In genomic region chr2:54455584-54456525, GRCh38 we compare ENCODE assay signal across 8 cellular contexts. TPM values are rescaled to one million over a fixed set of nuclear protein-coding genes. Genes with fewer than 3 reads are reported as not detected.
DNase-seq lines count a peak whose midpoint lies in the region; ATAC-seq and TF ChIP-seq lines count a peak whose summit lies in the region.

Gene SPTBN1 (plus strand): TSS chr2:54456327. CDS start chr2:54526419, 70,092 bp downstream.

- H3K4ac ChIP-seq in trophoblast cell (ENCODE audit: low read depth, low read length): peak within 1 kb of the TSS; percentile 89

- H3K18ac ChIP-seq in trophoblast cell (ENCODE audit: low read length): peak within 1 kb of the TSS; percentile 96

- H3K4me3 ChIP-seq in HUES6 (ENCODE audit: low read depth, low read length): peak within 1 kb of the TSS; percentile 95
- H3K4me3 ChIP-seq in right atrium auricular region: peak within 1 kb of the TSS; percentile 71 to 89
- H3K4me3 ChIP-seq in trophoblast cell (ENCODE audit: low read depth, low read length): peak within 1 kb of the TSS; percentile 92

- H3K9ac ChIP-seq in HUES6 (ENCODE audit: low read length): peak within 1 kb of the TSS; percentile 64
- peak within 1 kb of the TSS; percentile 75 for H3K9ac ChIP-seq in trophoblast cell (ENCODE audit: low read length)

- peak within 1 kb of the TSS; percentile 73 for H4K12ac ChIP-seq in trophoblast cell (ENCODE audit: low read depth, low read length)

- peak within 1 kb of the TSS; percentile 85 for H4K91ac ChIP-seq in trophoblast cell (ENCODE audit: low read depth, low read length)

- H3K79me2 ChIP-seq in trophoblast cell (ENCODE audit: control insufficient read depth, insufficient read depth, low read length, poor library complexity): peaks cover 16% of the 10 kb centered on the region

- no peak within 1 kb of the TSS for H2AK5ac ChIP-seq in trophoblast cell (ENCODE audit: low read length)

- no peak within 1 kb of the TSS for H3K23ac ChIP-seq in trophoblast cell (ENCODE audit: low read length)

- H3K14ac ChIP-seq in trophoblast cell (ENCODE audit: low read length): peak within 1 kb of the TSS; percentile 94

- DNase-seq in 8988T: peak; percentile 65
- peak; percentile 69 for DNase-seq in GM13976 (ENCODE audit: low spot score)
- DNase-seq in RPMI7951 (ENCODE audit: low read depth): peak; percentile 92
- peak; percentile 97 for DNase-seq in astrocyte of the hippocampus (ENCODE audit: low read depth, low spot score)
- DNase-seq in right atrium auricular region (ENCODE audit: low spot score): peak; percentile 89
- peak; percentile 58 to 71 for DNase-seq in trophoblast cell

- ATAC-seq in GM19455 (IDR thresholded peaks at IDR 0.05; ENCODE audit: unreplicated experiment): no peak

- H3K4me1 ChIP-seq in HUES6 (ENCODE audit: control insufficient read depth, insufficient read depth, low read length) (peaks cover 10% of the 10 kb centered on the region), right atrium auricular region (peaks cover 0 to 34% of the 10 kb centered on the region in 2 donors), trophoblast cell (ENCODE audit: control insufficient read depth in 1 of 2, insufficient read depth in 2 of 2, low read length in 2 of 2) (peaks cover 9 to 10% of the 10 kb centered on the region in 2 experiments)

- H3K27me3 ChIP-seq in HUES6 (ENCODE audit: control insufficient read depth, insufficient read depth, low read length) (no peaks in the 10 kb centered on the region), right atrium auricular region (no peaks in the 10 kb centered on the region), trophoblast cell (ENCODE audit: insufficient read depth, low read length) (no peaks in the 10 kb centered on the region)

- H2AFZ ChIP-seq in trophoblast cell (ENCODE audit: insufficient read depth, low read length, poor library complexity): peak within 1 kb of the TSS; percentile 82

- H3K36me3 ChIP-seq in HUES6 (ENCODE audit: control insufficient read depth, insufficient read depth, low read length) (no peaks in the 10 kb centered on the region), right atrium auricular region (no peaks in the 10 kb centered on the region), trophoblast cell (ENCODE audit: control insufficient read depth in 1 of 2, insufficient read depth in 2 of 2, low read length in 2 of 2) (no peaks in the 10 kb centered on the region)

- no CpG with 5 or more reads among the region's 88 CpGs for WGBS in trophoblast cell (ENCODE audit: extremely low coverage, insufficient coverage, insufficient read length)

- TF ChIP-seq CTCF in GM13976 (IDR thresholded peaks at IDR 0.05; ENCODE audit: borderline replicate concordance, control extremely low read depth, extremely low read depth, insufficient read depth, missing control alignments) (no peak), right atrium auricular region (IDR thresholded peaks at IDR 0.05) (no peak)

- no peaks in the 10 kb centered on the region for H3K9me3 ChIP-seq in HUES6 (ENCODE audit: control insufficient read depth, insufficient read depth, low read depth, low read length)
- no peaks in the 10 kb centered on the region for H3K9me3 ChIP-seq in right atrium auricular region
- no peaks in the 10 kb centered on the region for H3K9me3 ChIP-seq in trophoblast cell (ENCODE audit: insufficient read depth, low read depth, low read length)

- peak within 1 kb of the TSS; percentile 89 for H3K4me2 ChIP-seq in trophoblast cell (ENCODE audit: low read length)

- H3K27ac ChIP-seq in HUES6 (ENCODE audit: low read depth, low read length) (peak within 1 kb of the TSS; percentile 42; the same call in 1 of the 2 replicates), right atrium auricular region (peak within 1 kb of the TSS; percentile 96 to 97), trophoblast cell (ENCODE audit: low read depth, low read length) (peak within 1 kb of the TSS; percentile 79)

- peak within 1 kb of the TSS; percentile 90 for H2BK120ac ChIP-seq in trophoblast cell (ENCODE audit: insufficient read depth, low read length, poor library complexity)

- peak within 1 kb of the TSS; percentile 71 for H2BK12ac ChIP-seq in trophoblast cell (ENCODE audit: low read length)

- peak within 1 kb of the TSS; percentile 72 for H2BK5ac ChIP-seq in trophoblast cell (ENCODE audit: low read depth, low read length, poor library complexity)

- H4K8ac ChIP-seq in trophoblast cell (ENCODE audit: low read depth, low read length): peak within 1 kb of the TSS; percentile 92

- in situ Hi-C loops in GM13976 (cut with MboI; ENCODE audit: low sequenced_read_pairs, unreplicated experiment): no loop called here

- H3K79me1 ChIP-seq in trophoblast cell (ENCODE audit: low read length): peaks cover 18% of the 10 kb centered on the region

RNA-seq across cellular contexts. Expression of gene SPTBN1, which starts in this region (rescaled TPM):
- total RNA-seq in RPMI7951 (2014; rRNA removed; shearing (Covaris generic)): 120 and 129 TPM in 2 replicates
- 100 to 1,000 TPM; 265 to 382 TPM for total RNA-seq in right atrium auricular region
- 86.0 and 88.0 TPM in 2 replicates for polyA plus RNA-seq in trophoblast cell (2013)

Comparison
In these comparisons a context has a peak if more than half of its experiments do, and no peak if none do; other contexts are left out.
1. H3K27ac ChIP-seq: peak in every context shown above with its lines; median percentile 96 in right atrium auricular region; 79 in trophoblast cell; 42 in HUES6.